16 cellular contexts compared by ENCODE assay signal in the genomic region with DNA sequence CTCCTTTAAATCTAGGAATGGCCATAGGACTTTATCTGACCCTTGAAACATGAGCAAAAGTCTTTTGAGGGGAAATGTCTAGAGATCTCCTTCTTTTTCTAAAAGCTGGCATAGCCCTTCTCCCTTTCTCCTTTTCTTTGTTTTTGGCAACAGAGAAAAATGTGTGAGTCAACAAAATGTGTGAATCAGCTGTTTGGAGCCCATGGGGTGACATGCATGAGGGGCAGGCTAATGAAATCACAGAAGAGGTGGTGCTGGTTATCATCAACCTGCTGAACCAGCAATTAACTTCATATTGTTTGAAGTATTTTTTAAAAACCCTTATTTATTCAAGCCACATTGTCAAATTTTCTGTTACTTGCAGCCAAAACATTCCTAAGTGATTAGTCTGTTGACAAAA.
DNase-seq lines count a peak whose midpoint lies in the region; ATAC-seq and TF ChIP-seq lines count a peak whose summit lies in the region.
"Had no signal": no experiment of that assay in that cellular context is flagged by ENCODE, and none has a peak within 500 bp of the region (broad histone marks: within the 10 kb centered on the region; RNA-seq: fewer than 3 reads in every experiment).

No MANE protein-coding gene starts in this region.

- ATAC-seq in gastroesophageal sphincter = no peak

- H3K27ac ChIP-seq in gastroesophageal sphincter (no peak overlapping the region), vagina (no peak overlapping the region)

- TF ChIP-seq CTCF in AG10803 (conservative IDR thresholded peaks at IDR 0.05; ENCODE audit: low read length) = no peak
- TF ChIP-seq CTCF in gastroesophageal sphincter (IDR thresholded peaks at IDR 0.05) = no peak
- no peak for TF ChIP-seq CTCF in vagina (IDR thresholded peaks at IDR 0.05)

- H3K27me3 ChIP-seq in gastroesophageal sphincter (no peaks in the 10 kb centered on the region), vagina (no peaks in the 10 kb centered on the region)

- H3K4me3 ChIP-seq in AG10803 (ENCODE audit: low read length) (no peak overlapping the region), gastroesophageal sphincter (no peak overlapping the region), vagina (no peak overlapping the region)

- intact Hi-C loops in vagina (cut with DNase I) = no loop called here

- H3K9me3 ChIP-seq in gastroesophageal sphincter (no peaks in the 10 kb centered on the region), vagina (no peaks in the 10 kb centered on the region)

- TF ChIP-seq EP300 in gastroesophageal sphincter (IDR thresholded peaks at IDR 0.05) = no peak

- TF ChIP-seq POLR2A in gastroesophageal sphincter (IDR thresholded peaks at IDR 0.05) = no peak
- no peak for TF ChIP-seq POLR2A in vagina (IDR thresholded peaks at IDR 0.05)

- peak; percentile 0 for DNase-seq in AG10803 (ENCODE audit: low read depth)
- peak; percentile 45 for DNase-seq in NCI-H226
- peak; percentile 66 for DNase-seq in astrocyte of the hippocampus (ENCODE audit: low read depth, low spot score)
- peak; percentile 11 for DNase-seq in renal cortical epithelial cell (ENCODE audit: low read depth)
- no peak for DNase-seq in ureter (ENCODE audit: low spot score)
- DNase-seq in vagina (ENCODE audit: extremely low spot score in 2 of 2) = no peak
- DNase-seq: GDM1, Karpas-422, NCI-H1436, NCI-H187 treated with DMSO at 0.1 percent for 48 hours, NCI-H2107, NCI-H774, RPMI8226, SHP77, SW 1271 had no signal

- H3K36me3 ChIP-seq in gastroesophageal sphincter (no peaks in the 10 kb centered on the region), vagina (no peaks in the 10 kb centered on the region)

- H3K4me1 ChIP-seq in gastroesophageal sphincter (no peaks in the 10 kb centered on the region), vagina (no peaks in the 10 kb centered on the region)

Comparison
In these comparisons a context has a peak if more than half of its experiments do, and no peak if none do; other contexts are left out.
1. DNase-seq: peak in AG10803 (single experiment), NCI-H226 (single experiment), astrocyte of the hippocampus (single experiment) and renal cortical epithelial cell (single experiment); none in ureter (single experiment) and vagina (0 of 2).